In genomic region chr5:127830829-127831598, GRCh38 we compare ENCODE assay signal across 19 cellular contexts.
DNase-seq lines count a peak whose midpoint lies in the region; ATAC-seq, FAIRE-seq and TF ChIP-seq lines count a peak whose summit lies in the region.
"Had no signal": no experiment of that assay in that cellular context is flagged by ENCODE, and none has a peak within 500 bp of the region (broad histone marks: within the 10 kb centered on the region; RNA-seq: fewer than 3 reads in every experiment).

No MANE protein-coding gene starts in this region.

- H3K36me3 ChIP-seq in HEK293 (ENCODE audit: control insufficient read depth in 2 of 2, insufficient read depth in 1 of 2, low read length in 2 of 2) (no peaks in the 10 kb centered on the region), pancreas (no peaks in the 10 kb centered on the region), GM23248 (ENCODE audit: low read depth) (no peaks in the 10 kb centered on the region)
- H3K36me3 ChIP-seq: BLaER1 had no signal

- FAIRE-seq in frontal cortex (lab: Jason Lieb, UNC): peak; percentile 39
- peak; percentile 39 for FAIRE-seq in pancreas (lab: Jason Lieb, UNC)
- FAIRE-seq: GM12892, H1 had no signal

- H3K4me2 ChIP-seq in GM23248 (ENCODE audit: unreplicated experiment): no peak overlapping the region
- H3K4me2 ChIP-seq: BLaER1 had no signal

- H3K4me3 ChIP-seq in HEK293 (ENCODE audit: low read depth, low read length) (no peak overlapping the region), pancreas (no peak overlapping the region), GM23248 (no peak overlapping the region)
- H3K4me3 ChIP-seq: BLaER1 had no signal

- intact Hi-C loops in pancreas (cut with DNase I): no loop called here

- H3K9me2 ChIP-seq in GM23248 (ENCODE audit: insufficient read depth): no peaks in the 10 kb centered on the region

- in situ Hi-C loops in GM23248 (cut with MboI): no loop called here

- no peak overlapping the region for H2AFZ ChIP-seq in GM23248

- H3K27me3 ChIP-seq in pancreas: no peaks in the 10 kb centered on the region
- H3K27me3 ChIP-seq in GM23248 (replicated peaks; ENCODE audit: insufficient read depth): no peaks in the 10 kb centered on the region
- H3K27me3 ChIP-seq: BLaER1 had no signal

- H3K9ac ChIP-seq in GM23248: no peak overlapping the region
- H3K9ac ChIP-seq: BLaER1 had no signal

- TF ChIP-seq CTCF in HEK293 (tag by site-specific recombination; IDR thresholded peaks at IDR 0.05): no peak
- no peak for TF ChIP-seq CTCF in pancreas (IDR thresholded peaks at IDR 0.05)

- DNase-seq in frontal cortex (ENCODE audit: low spot score in 2 of 2): no peak
- no peak for DNase-seq in pancreas
- DNase-seq in GM23248: no peak
- no peak for DNase-seq in hepatic stellate cell (ENCODE audit: low spot score)
- DNase-seq: Caco-2; CD4-positive, CD25-positive, alpha-beta regulatory T cell; CD8-positive, alpha-beta T cell; DMS153; DND-41; H7; HFFc6 had no signal

- no peak for ATAC-seq in pancreas
- no peak for ATAC-seq in HG03460 (IDR thresholded peaks at IDR 0.05; ENCODE audit: unreplicated experiment)
- ATAC-seq in GM19467 (IDR thresholded peaks at IDR 0.05; ENCODE audit: unreplicated experiment): no peak
- ATAC-seq: CD8-positive, alpha-beta T cell; HCT116 had no signal

- WGBS in pancreas, 2 donors: 84 to 90% methylated on average over 5 of the region's 5 CpGs
- WGBS in GM23248 (ENCODE audit: low coverage in 1 of 2, low lambda C conversion rate in 2 of 2, missing lambda C conversion rate in 2 of 2), 2 experiments: 81 to 88% methylated on average over 5 of the region's 5 CpGs

- H3K4me1 ChIP-seq in HEK293 (ENCODE audit: control insufficient read depth, insufficient read depth, low read length) (peaks cover 10% of the 10 kb centered on the region), pancreas (no peaks in the 10 kb centered on the region), GM23248 (ENCODE audit: insufficient read depth) (peaks cover 12% of the 10 kb centered on the region)
- H3K4me1 ChIP-seq: BLaER1 had no signal

- H3K9me3 ChIP-seq in HEK293 (ENCODE audit: control insufficient read depth, insufficient read depth, low read depth, low read length) (no peaks in the 10 kb centered on the region), pancreas (no peaks in the 10 kb centered on the region), GM23248 (ENCODE audit: low read depth) (no peaks in the 10 kb centered on the region)

- H3K79me2 ChIP-seq in GM23248 (ENCODE audit: insufficient read depth): no peaks in the 10 kb centered on the region

- H3K27ac ChIP-seq in HEK293 (ENCODE audit: extremely low read depth, low read depth, low read length) (no peak overlapping the region), pancreas (no peak overlapping the region), GM23248 (no peak overlapping the region)
- H3K27ac ChIP-seq: BLaER1, C4-2B had no signal

- H4K20me1 ChIP-seq in GM23248 (ENCODE audit: insufficient read depth): no peaks in the 10 kb centered on the region
- H4K20me1 ChIP-seq: BLaER1 had no signal

- no peaks in the 10 kb centered on the region for H3F3A ChIP-seq in GM23248 (ENCODE audit: insufficient read depth)

- CTCF ChIA-PET in HEK293 (lab: Yijun Ruan, JAX): interaction anchor here (1.0 kb wide), 1 partner anchor 45 kb away, joined by 3 read pairs; no protein-coding TSS in a partner anchor

- POLR2A ChIA-PET in HEK293 (lab: Yijun Ruan, JAX): no interaction called here

TF ChIP-seq in HEK293, 187 proteins besides CTCF, POLR2A, EP300 and RAD21:
- no peak for TF ChIP-seq ZNF324 (tag by site-specific recombination; IDR thresholded peaks at IDR 0.05)
- peak; percentile 72 for TF ChIP-seq ZSCAN4 (tag by site-specific recombination; IDR thresholded peaks at IDR 0.05)
